ENCODE assay signal across 9 cellular contexts in the genomic region with DNA sequence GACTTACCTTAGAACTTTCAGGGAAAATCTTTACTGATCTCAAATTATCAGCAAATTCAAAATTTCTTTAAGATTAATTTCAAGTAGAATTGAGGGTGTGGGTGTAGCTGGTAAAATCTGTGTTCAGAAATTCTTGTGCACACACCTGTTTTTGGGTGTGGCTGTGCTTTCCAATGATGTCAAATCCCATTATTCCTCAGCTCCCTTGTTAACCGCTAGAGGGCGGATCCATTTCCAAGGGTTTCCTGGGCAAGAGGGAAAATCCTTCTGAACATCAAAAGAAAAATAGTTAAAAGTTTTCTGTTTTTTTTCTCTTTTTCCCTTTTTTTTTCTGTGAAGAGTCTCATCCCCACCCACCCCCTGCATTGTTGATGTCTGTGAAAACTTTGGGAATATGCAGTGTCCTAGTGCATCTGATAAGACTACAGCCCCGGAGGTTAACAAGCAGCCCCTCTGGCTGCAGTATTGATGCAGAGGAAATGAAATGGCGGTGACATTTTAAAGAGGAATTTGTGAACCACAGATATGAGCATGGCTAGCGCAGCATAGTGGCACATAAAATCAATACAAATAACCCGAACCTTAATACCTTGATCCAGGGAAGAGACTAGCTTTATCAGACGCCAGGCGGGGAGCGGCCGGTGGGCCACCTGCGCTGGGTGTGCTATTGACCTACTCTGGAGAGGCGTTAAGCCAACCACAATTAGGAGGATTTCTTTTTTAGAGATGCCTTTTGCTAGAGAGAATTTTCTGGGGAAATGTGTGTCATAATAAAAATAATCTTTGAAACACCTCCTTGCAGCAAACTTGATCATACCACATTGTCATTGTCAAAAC.
DNase-seq lines count a peak whose midpoint lies in the region; ATAC-seq and TF ChIP-seq lines count a peak whose summit lies in the region.
"Had no signal": no experiment of that assay in that cellular context is flagged by ENCODE, and none has a peak within 500 bp of the region (broad histone marks: within the 10 kb centered on the region; RNA-seq: fewer than 3 reads in every experiment).

No MANE protein-coding gene starts in this region.

- H3K9me3 Mint-ChIP-seq in activated CD4-positive, alpha-beta T cell treated with anti-CD3 and anti-CD28 coated beads for 36 hours (ENCODE audit: low read depth): no peaks in the 10 kb centered on the region
- H3K9me3 Mint-ChIP-seq: activated CD4-positive, alpha-beta T cell treated with anti-CD3 and anti-CD28 coated beads, Interleukin-2, amount 10 ng/mL, durations not matched to agents 7 days and 5 days had no signal

- no peak for DNase-seq in AG09309 (ENCODE audit: low read depth)
- DNase-seq in HS-27A (ENCODE audit: low read depth): peak; percentile 8
- peak; percentile 25 for DNase-seq in adipocyte (ENCODE audit: low read depth)
- DNase-seq in left kidney (ENCODE audit: low read depth, low spot score): peak; percentile 60
- no peak for DNase-seq in activated naive CD4-positive, alpha-beta T cell treated with Interleukin-2 at 50 U/mL for 16 hours
- DNase-seq in caudate nucleus (lab: John Stamatoyannopoulos, UW): no peak
- no peak for DNase-seq in SK-N-DZ (ENCODE audit: low spot score)
- no peak for DNase-seq in activated CD4-positive, alpha-beta T cell treated with anti-CD3 and anti-CD28 coated beads for 36 hours
- DNase-seq: activated CD4-positive, alpha-beta T cell treated with anti-CD3 and anti-CD28 coated beads, Interleukin-2, amount 10 ng/mL, durations not matched to agents 7 days and 5 days had no signal

- intact Hi-C loops in activated CD4-positive, alpha-beta T cell treated with anti-CD3 and anti-CD28 coated beads for 36 hours (cut with DNase I, micrococcal nuclease): no loop called here

- POLR2A ChIA-PET in activated CD4-positive, alpha-beta T cell treated with anti-CD3 and anti-CD28 coated beads for 36 hours (lab: Charles Lee): no interaction called here

- H3K27ac ChIP-seq in caudate nucleus (ENCODE audit: low read depth, low read length): no peak overlapping the region

- H3K4me3 ChIP-seq in AG09309 (ENCODE audit: control insufficient read depth, low read depth, low read length) (no peak overlapping the region), adipocyte (ENCODE audit: low read length) (no peak overlapping the region)

- H3K27me3 Mint-ChIP-seq in activated CD4-positive, alpha-beta T cell treated with anti-CD3 and anti-CD28 coated beads for 36 hours: no peaks in the 10 kb centered on the region
- H3K27me3 Mint-ChIP-seq: activated CD4-positive, alpha-beta T cell treated with anti-CD3 and anti-CD28 coated beads, Interleukin-2, amount 10 ng/mL, durations not matched to agents 7 days and 5 days had no signal

- peaks cover 32% of the 10 kb centered on the region for H3K27me3 ChIP-seq in adipocyte (replicated peaks; ENCODE audit: control insufficient read depth, insufficient read depth, low read length)

- no peak overlapping the region for H3K27ac Mint-ChIP-seq in activated CD4-positive, alpha-beta T cell treated with anti-CD3 and anti-CD28 coated beads for 36 hours
- H3K27ac Mint-ChIP-seq: activated CD4-positive, alpha-beta T cell treated with anti-CD3 and anti-CD28 coated beads, Interleukin-2, amount 10 ng/mL, durations not matched to agents 7 days and 5 days had no signal

- peak; percentile 67 for TF ChIP-seq CTCF in AG09309 (IDR thresholded peaks at IDR 0.05; ENCODE audit: control insufficient read depth, insufficient read depth, low read depth, low read length, missing control alignments)

- H3K36me3 ChIP-seq in adipocyte (ENCODE audit: control insufficient read depth, insufficient read depth, low read length, severe bottlenecking): no peaks in the 10 kb centered on the region

- H3K36me3 Mint-ChIP-seq in activated CD4-positive, alpha-beta T cell treated with anti-CD3 and anti-CD28 coated beads for 36 hours (ENCODE audit: low read depth): no peaks in the 10 kb centered on the region

- H3K9me3 ChIP-seq in adipocyte (ENCODE audit: control insufficient read depth, low read length): no peaks in the 10 kb centered on the region

- H3K4me1 Mint-ChIP-seq in activated CD4-positive, alpha-beta T cell treated with anti-CD3 and anti-CD28 coated beads for 36 hours: no peaks in the 10 kb centered on the region
- H3K4me1 Mint-ChIP-seq: activated CD4-positive, alpha-beta T cell treated with anti-CD3 and anti-CD28 coated beads, Interleukin-2, amount 10 ng/mL, durations not matched to agents 7 days and 5 days had no signal

- no peak for ATAC-seq in activated CD4-positive, alpha-beta T cell treated with anti-CD3 and anti-CD28 coated beads for 36 hours

- no peak overlapping the region for H3K9ac ChIP-seq in adipocyte (ENCODE audit: low read length)

- CTCF ChIA-PET in activated CD4-positive, alpha-beta T cell treated with anti-CD3 and anti-CD28 coated beads for 36 hours (lab: Charles Lee): interaction anchor here (0.7 kb wide), 1 partner anchor 16 kb away, joined by 3 read pairs; no protein-coding TSS in a partner anchor

- no peaks in the 10 kb centered on the region for H3K4me1 ChIP-seq in adipocyte (ENCODE audit: control insufficient read depth, insufficient read depth, low read length)

- no peak overlapping the region for H3K4me3 Mint-ChIP-seq in activated CD4-positive, alpha-beta T cell treated with anti-CD3 and anti-CD28 coated beads for 36 hours
- H3K4me3 Mint-ChIP-seq: activated CD4-positive, alpha-beta T cell treated with anti-CD3 and anti-CD28 coated beads, Interleukin-2, amount 10 ng/mL, durations not matched to agents 7 days and 5 days had no signal

Comparison
In these comparisons a context has a peak if more than half of its experiments do, and no peak if none do; other contexts are left out.
1. DNase-seq: peak in HS-27A (single experiment), adipocyte (single experiment) and left kidney (single experiment); none in AG09309 (single experiment), activated naive CD4-positive, alpha-beta T cell treated with Interleukin-2 at 50 U/mL for 16 hours (single experiment), caudate nucleus (0 of 61), SK-N-DZ (single experiment) and activated CD4-positive, alpha-beta T cell treated with anti-CD3 and anti-CD28 coated beads for 36 hours (single experiment).